In genomic region chr15:25874379-25874778, GRCh38 we compare ENCODE assay signal across 24 cellular contexts. TPM values are rescaled to one million over a fixed set of nuclear protein-coding genes. Genes with fewer than 3 reads are reported as not detected.
DNase-seq lines count a peak whose midpoint lies in the region; ATAC-seq, FAIRE-seq and TF ChIP-seq lines count a peak whose summit lies in the region.
"Had no signal": no experiment of that assay in that cellular context is flagged by ENCODE, and none has a peak within 500 bp of the region (broad histone marks: within the 10 kb centered on the region; RNA-seq: fewer than 3 reads in every experiment).

No MANE protein-coding gene starts in this region.

- H3K36me3 ChIP-seq in pancreas (no peaks in the 10 kb centered on the region), lower lobe of right lung (no peaks in the 10 kb centered on the region)
- H3K36me3 ChIP-seq: BE2C; BLaER1 treated with 17β-estradiol and CSF1 and Interleukin-3, amounts not matched to agents 10 nM and 100 nM had no signal

- intact Hi-C loops in pancreas (cut with DNase I) (no loop called here), lower lobe of right lung (cut with DNase I) (no loop called here)

- H3K4me1 ChIP-seq in pancreas (no peaks in the 10 kb centered on the region), lower lobe of right lung (no peaks in the 10 kb centered on the region)
- H3K4me1 ChIP-seq: BE2C had no signal

- H3K9me3 ChIP-seq in pancreas, result no peaks in the 10 kb centered on the region
- no peaks in the 10 kb centered on the region for H3K9me3 ChIP-seq in lower lobe of right lung
- H3K9me3 ChIP-seq: A549; BE2C; BLaER1 treated with 17β-estradiol and CSF1 and Interleukin-3, amounts not matched to agents 10 nM and 100 nM had no signal

- FAIRE-seq in A204.1 (lab: Jason Lieb, UNC) (peak; percentile 98), TTC549 (lab: Jason Lieb, UNC) (peak; percentile 89), endometrium (lab: Jason Lieb, UNC) (peak; percentile 53), pancreas (lab: Jason Lieb, UNC) (peak; percentile 96)
- FAIRE-seq: A549, D721Med, GM12878 had no signal

- TF ChIP-seq CTCF in pancreas (IDR thresholded peaks at IDR 0.05), result no peak
- no peak for TF ChIP-seq CTCF in lower lobe of right lung (IDR thresholded peaks at IDR 0.05)

- POLR2A ChIA-PET in activated CD4-positive, alpha-beta memory T cell treated with anti-CD3 and anti-CD28 coated beads, Interleukin-2, amount 10 ng/mL, durations not matched to agents 7 days and 5 days (lab: Charles Lee), result no interaction called here

- no peak for ATAC-seq in pancreas
- ATAC-seq in lower lobe of right lung, result no peak
- ATAC-seq: A549, GM12878, GM23338, HCT116 had no signal

- H3K27me3 Mint-ChIP-seq in activated CD4-positive, alpha-beta memory T cell treated with anti-CD3 and anti-CD28 coated beads, Interleukin-2, amount 10 ng/mL, durations not matched to agents 7 days and 5 days, result no peaks in the 10 kb centered on the region
- H3K27me3 Mint-ChIP-seq: CD4-positive, alpha-beta T cell; CD8-positive, alpha-beta memory T cell had no signal

- H3K27ac Mint-ChIP-seq in activated CD4-positive, alpha-beta memory T cell treated with anti-CD3 and anti-CD28 coated beads, Interleukin-2, amount 10 ng/mL, durations not matched to agents 7 days and 5 days, result no peak overlapping the region
- H3K27ac Mint-ChIP-seq: CD4-positive, alpha-beta T cell; CD8-positive, alpha-beta memory T cell; GM23338 had no signal

- peaks cover under 1% of the 10 kb centered on the region for H3K4me1 Mint-ChIP-seq in activated CD4-positive, alpha-beta memory T cell treated with anti-CD3 and anti-CD28 coated beads, Interleukin-2, amount 10 ng/mL, durations not matched to agents 7 days and 5 days
- H3K4me1 Mint-ChIP-seq: H9 had no signal

- CTCF ChIA-PET in activated CD4-positive, alpha-beta memory T cell treated with anti-CD3 and anti-CD28 coated beads, Interleukin-2, amount 10 ng/mL, durations not matched to agents 7 days and 5 days (lab: Charles Lee), result no interaction called here

- H3K27ac ChIP-seq in pancreas, result no peak overlapping the region
- H3K27ac ChIP-seq in lower lobe of right lung, result no peak overlapping the region
- H3K27ac ChIP-seq: 22Rv1; BLaER1 treated with 17β-estradiol and CSF1 and Interleukin-3, amounts not matched to agents 10 nM and 100 nM had no signal

- H3K4me3 ChIP-seq in pancreas, result no peak overlapping the region
- H3K4me3 ChIP-seq in lower lobe of right lung, result no peak overlapping the region
- H3K4me3 ChIP-seq: A549; BLaER1 treated with 17β-estradiol and CSF1 and Interleukin-3, amounts not matched to agents 10 nM and 100 nM; GM12878; GM23338 had no signal

- no peaks in the 10 kb centered on the region for H3K9me3 Mint-ChIP-seq in activated CD4-positive, alpha-beta memory T cell treated with anti-CD3 and anti-CD28 coated beads, Interleukin-2, amount 10 ng/mL, durations not matched to agents 7 days and 5 days
- H3K9me3 Mint-ChIP-seq: CD14-positive monocyte; CD4-positive, alpha-beta T cell; CD8-positive, alpha-beta memory T cell; GM23338; H9 had no signal

- no peaks in the 10 kb centered on the region for H3K36me3 Mint-ChIP-seq in activated CD4-positive, alpha-beta memory T cell treated with anti-CD3 and anti-CD28 coated beads, Interleukin-2, amount 10 ng/mL, durations not matched to agents 7 days and 5 days (ENCODE audit: low read depth)
- H3K36me3 Mint-ChIP-seq: CD14-positive monocyte; CD8-positive, alpha-beta memory T cell had no signal

- H3K4me3 Mint-ChIP-seq in activated CD4-positive, alpha-beta memory T cell treated with anti-CD3 and anti-CD28 coated beads, Interleukin-2, amount 10 ng/mL, durations not matched to agents 7 days and 5 days, result no peak overlapping the region
- H3K4me3 Mint-ChIP-seq: CD14-positive monocyte; CD4-positive, alpha-beta T cell; CD8-positive, alpha-beta memory T cell; GM23338; H9 had no signal

- H3K27me3 ChIP-seq in pancreas, result no peaks in the 10 kb centered on the region
- H3K27me3 ChIP-seq in lower lobe of right lung (ENCODE audit: low read depth), result no peaks in the 10 kb centered on the region
- H3K27me3 ChIP-seq: BE2C; BLaER1 treated with 17β-estradiol and CSF1 and Interleukin-3, amounts not matched to agents 10 nM and 100 nM had no signal

- DNase-seq in pancreas (no peak), lower lobe of right lung (no peak), DMS79 (lab: John Stamatoyannopoulos, UW) (no peak), pons (ENCODE audit: low spot score) (no peak)
- DNase-seq in activated CD4-positive, alpha-beta memory T cell treated with anti-CD3 and anti-CD28 coated beads, Interleukin-2, amount 10 ng/mL, durations not matched to agents 7 days and 5 days, result no peak
- DNase-seq: ACHN; AML-193; BE2C; CD4-positive, alpha-beta T cell; CD8-positive, alpha-beta memory T cell; DMS 273 treated with DMSO at 0.1 percent for 48 hours; DMS79 treated with DMSO at 0.1 percent for 48 hours; H9 had no signal

RNA-seq across cellular contexts. Expression of gene ATP10A, which starts 11.3 kb away (rescaled TPM):
- 1 to 10 TPM in 1 of 6 donors, under 1 TPM in 5; 0.04 to 1.2 (median 0.53) TPM for total RNA-seq in pancreas
- polyA plus RNA-seq in pancreas, result under 1 TPM; 0.14 to 0.38 TPM
- 43.5 TPM for total RNA-seq in lower lobe of right lung
- 10 to 100 TPM; 35.8 to 36.5 TPM for total RNA-seq in activated CD4-positive, alpha-beta memory T cell treated with anti-CD3 and anti-CD28 coated beads, Interleukin-2, amount 10 ng/mL, durations not matched to agents 7 days and 5 days

Comparison
In these comparisons a context has a peak if more than half of its experiments do, and no peak if none do; other contexts are left out.
1. RNA of gene ATP10A, which starts 11.3 kb away (total RNA-seq): 43.5 TPM in lower lobe of right lung (single experiment) and 35.8 to 36.5 TPM in activated CD4-positive, alpha-beta memory T cell treated with anti-CD3 and anti-CD28 coated beads, Interleukin-2, amount 10 ng/mL, durations not matched to agents 7 days and 5 days; 0.04 to 1.2 TPM in pancreas; every median in the first group is over 10 times any median in the second.